Comparison of ENCODE assay signal across 20 cellular contexts in the genomic region with DNA sequence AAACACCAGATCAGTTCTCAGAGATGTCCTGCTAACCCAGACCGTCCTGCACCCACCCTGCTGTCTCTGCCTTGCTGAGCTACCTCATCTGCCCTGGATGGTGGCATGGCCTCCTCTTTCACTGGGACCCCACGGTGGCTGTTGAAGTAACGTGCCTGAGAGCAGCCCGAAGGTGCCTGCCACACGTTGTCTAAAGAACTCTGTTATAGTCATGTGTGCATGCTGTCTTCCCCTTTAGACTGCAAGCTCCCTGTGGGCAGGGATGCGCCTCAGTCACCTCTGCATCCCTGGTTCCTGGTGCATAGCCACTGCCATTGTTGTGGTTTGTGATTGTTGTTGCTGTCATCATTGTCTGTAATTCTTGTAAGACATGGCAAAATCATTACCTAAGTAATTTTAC.
"Had no signal": no experiment of that assay in that cellular context is flagged by ENCODE, and none has a peak within 500 bp of the region (broad histone marks: within the 10 kb centered on the region; RNA-seq: fewer than 3 reads in every experiment).

No MANE protein-coding gene starts in this region.

- H3K4me1 ChIP-seq: colonic mucosa, parathyroid adenoma, prostate gland, sigmoid colon, testis had no signal

- H3K27ac ChIP-seq: colonic mucosa, esophagus squamous epithelium, neutrophil, parathyroid adenoma, prostate gland, sigmoid colon, testis, tibial artery had no signal

- H2AFZ ChIP-seq: parathyroid adenoma had no signal

- H3K36me3 ChIP-seq: colonic mucosa, esophagus squamous epithelium, neutrophil, prostate gland, sigmoid colon, tibial artery had no signal

- H3K27me3 ChIP-seq: colonic mucosa, esophagus squamous epithelium, neutrophil, sigmoid colon, testis, tibial artery had no signal

- DNase-seq: colonic mucosa; effector memory CD4-positive, alpha-beta T cell; erythroblast; esophagus squamous epithelium; foreskin melanocyte; natural killer cell; right cardiac atrium; sigmoid colon; stimulated activated CD4-positive, alpha-beta T cell treated with anti-CD3 and anti-CD28 coated beads, Interleukin-2, amount 100 ng/mL, for 24 hours; stimulated activated CD4-positive, alpha-beta T cell treated with anti-CD3 and anti-CD28 coated beads, Interleukin-4, amount 100 ng/mL, for 4 hours; stimulated activated naive CD8-positive, alpha-beta T cell treated with anti-CD3 and anti-CD28 coated beads, Interleukin-15, Interleukin-2, amounts not matched to agents 100 U/mL and 50 U/mL, for 24 hours; substantia nigra; testis; tibial artery had no signal

- H3K9me3 ChIP-seq: colonic mucosa, esophagus squamous epithelium, neutrophil, prostate gland, sigmoid colon, testis, tibial artery had no signal

- H3K4me3 ChIP-seq: colonic mucosa, esophagus squamous epithelium, lung, prostate gland, sigmoid colon, testis, tibial artery had no signal

- FAIRE-seq: endometrium, keratinocyte had no signal

- ATAC-seq: natural killer cell; right cardiac atrium; stimulated activated naive CD8-positive, alpha-beta T cell treated with anti-CD3 and anti-CD28 coated beads, Interleukin-15, Interleukin-2, amounts not matched to agents 100 U/mL and 50 U/mL, for 24 hours had no signal

- H3K9ac ChIP-seq: parathyroid adenoma had no signal
